Comparison of ENCODE assay signal across 8 cellular contexts in the genomic region with DNA sequence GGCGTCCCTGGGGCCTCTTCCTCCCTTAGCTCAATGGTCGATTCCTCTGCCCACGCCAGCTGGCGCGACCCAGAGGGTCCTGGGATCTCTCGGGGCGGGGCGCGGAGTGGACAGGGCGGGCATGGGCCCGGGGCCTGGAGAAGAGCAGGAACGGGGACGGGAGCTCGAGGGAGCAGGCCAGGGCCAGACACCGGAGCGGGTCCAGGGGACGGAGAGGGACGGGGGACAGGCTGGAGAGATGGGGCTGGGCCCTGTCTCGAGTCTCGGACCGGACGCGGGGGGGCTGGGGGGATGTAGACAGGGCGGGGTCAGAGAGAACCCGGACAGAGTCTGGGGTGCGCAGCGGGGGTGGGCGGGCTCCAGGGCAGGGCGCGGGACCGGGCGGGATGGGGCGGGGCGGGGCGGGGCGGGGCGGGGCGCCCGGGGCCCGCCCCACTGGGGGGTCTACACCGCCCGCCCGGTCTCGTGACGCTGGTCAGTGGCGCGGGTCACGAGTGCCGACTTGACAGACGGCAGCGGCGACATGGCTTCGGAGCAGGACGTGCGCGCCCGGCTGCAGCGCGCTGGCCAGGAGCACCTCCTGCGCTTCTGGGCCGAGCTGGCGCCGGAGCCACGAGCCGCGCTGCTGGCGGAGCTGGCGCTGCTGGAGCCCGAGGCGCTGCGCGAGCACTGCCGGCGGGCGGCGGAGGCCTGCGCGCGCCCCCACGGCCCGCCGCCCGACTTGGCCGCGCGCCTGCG. TPM values are rescaled to one million over a fixed set of nuclear protein-coding genes. Genes with fewer than 3 reads are reported as not detected.
DNase-seq lines count a peak whose midpoint lies in the region; ATAC-seq and TF ChIP-seq lines count a peak whose summit lies in the region.

A gene with protein sequence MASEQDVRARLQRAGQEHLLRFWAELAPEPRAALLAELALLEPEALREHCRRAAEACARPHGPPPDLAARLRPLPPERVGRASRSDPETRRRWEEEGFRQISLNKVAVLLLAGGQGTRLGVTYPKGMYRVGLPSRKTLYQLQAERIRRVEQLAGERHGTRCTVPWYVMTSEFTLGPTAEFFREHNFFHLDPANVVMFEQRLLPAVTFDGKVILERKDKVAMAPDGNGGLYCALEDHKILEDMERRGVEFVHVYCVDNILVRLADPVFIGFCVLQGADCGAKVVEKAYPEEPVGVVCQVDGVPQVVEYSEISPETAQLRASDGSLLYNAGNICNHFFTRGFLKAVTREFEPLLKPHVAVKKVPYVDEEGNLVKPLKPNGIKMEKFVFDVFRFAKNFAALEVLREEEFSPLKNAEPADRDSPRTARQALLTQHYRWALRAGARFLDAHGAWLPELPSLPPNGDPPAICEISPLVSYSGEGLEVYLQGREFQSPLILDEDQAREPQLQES (plus strand): TSS at position 508 of the 738 bp plus-strand sequence. CDS start 16 bp downstream, at position 524.

- H3K4me1 Mint-ChIP-seq in T-helper 1 cell treated with Interleukin-12 subunit alpha and Interleukin-12 subunit beta and Interleukin-4 antibody, amounts not matched to agents 30 μg/mL and 1 μg/mL, for 36 hours (ENCODE audit: low read depth): peaks cover 5% of the 10 kb centered on the region
- H3K4me1 Mint-ChIP-seq in MCF 10A (ENCODE audit: insufficient read depth, unreplicated experiment): no peaks in the 10 kb centered on the region

- peaks cover 5% of the 10 kb centered on the region for H3K4me1 ChIP-seq in ACC112 (ENCODE audit: control insufficient read depth, insufficient read depth, low read length, unreplicated experiment)

- peak within 1 kb of the TSS; percentile 85 for H2AFZ ChIP-seq in ACC112 (ENCODE audit: low read length, unreplicated experiment)

- H3K4me3 Mint-ChIP-seq in T-helper 1 cell treated with Interleukin-12 subunit alpha and Interleukin-12 subunit beta and Interleukin-4 antibody, amounts not matched to agents 30 μg/mL and 1 μg/mL, for 36 hours: peak within 1 kb of the TSS; percentile 72
- peak within 1 kb of the TSS; percentile 19 for H3K4me3 Mint-ChIP-seq in MCF 10A (ENCODE audit: unreplicated experiment)

- no peaks in the 10 kb centered on the region for H3K27me3 Mint-ChIP-seq in T-helper 1 cell treated with Interleukin-12 subunit alpha and Interleukin-12 subunit beta and Interleukin-4 antibody, amounts not matched to agents 30 μg/mL and 1 μg/mL, for 36 hours (ENCODE audit: low read depth)
- no peaks in the 10 kb centered on the region for H3K27me3 Mint-ChIP-seq in MCF 10A (ENCODE audit: insufficient read depth, unreplicated experiment)

- H3K9me3 Mint-ChIP-seq in T-helper 1 cell treated with Interleukin-12 subunit alpha and Interleukin-12 subunit beta and Interleukin-4 antibody, amounts not matched to agents 30 μg/mL and 1 μg/mL, for 36 hours: no peaks in the 10 kb centered on the region
- H3K9me3 Mint-ChIP-seq in MCF 10A (ENCODE audit: unreplicated experiment): no peaks in the 10 kb centered on the region

- TF ChIP-seq CTCF in MCF 10A (IDR thresholded peaks at IDR 0.05; ENCODE audit: unreplicated experiment): no peak

- peak; percentile 29 for ATAC-seq in GM18519 (IDR thresholded peaks at IDR 0.05; ENCODE audit: low FRiP score, unreplicated experiment)
- peak; percentile 62 for ATAC-seq in HG03521 (IDR thresholded peaks at IDR 0.05; ENCODE audit: unreplicated experiment)

- peaks cover 10% of the 10 kb centered on the region; the same call in 1 of the 2 replicates for H3K36me3 ChIP-seq in ACC112 (ENCODE audit: insufficient read depth, low read length)

- no peak within 1 kb of the TSS for H3K27ac Mint-ChIP-seq in T-helper 1 cell treated with Interleukin-12 subunit alpha and Interleukin-12 subunit beta and Interleukin-4 antibody, amounts not matched to agents 30 μg/mL and 1 μg/mL, for 36 hours
- no peak within 1 kb of the TSS for H3K27ac Mint-ChIP-seq in MCF 10A (ENCODE audit: low read depth, unreplicated experiment)

- H3K4me3 ChIP-seq in ACC112 (ENCODE audit: low read depth, low read length) (peak within 1 kb of the TSS; percentile 93), iPS-18c (ENCODE audit: insufficient read depth, low read depth, low read length) (peak within 1 kb of the TSS; percentile 52), skeletal muscle cell (ENCODE audit: low read depth, low read length) (peak within 1 kb of the TSS; percentile 64)

- no peak within 1 kb of the TSS for H3K27ac ChIP-seq in ACC112 (ENCODE audit: low read depth, low read length)

- DNase-seq in MCF 10A (ENCODE audit: unreplicated experiment) (no peak), skeletal muscle cell (ENCODE audit: low read depth) (no peak), NCI-H1930 (lab: John Stamatoyannopoulos, UW) (no peak)

- POLR2A ChIA-PET in MCF 10A (lab: Yijun Ruan, JAX): interaction anchor here (1.0 to 2.4 kb wide), 2 partner anchors 9 kb away, joined by 3 to 8 read pairs; partner anchors contain the start of gene MAN1B1

- intact Hi-C loops in MCF 10A (cut with micrococcal nuclease): no loop called here

- peaks cover 8% of the 10 kb centered on the region for H3K36me3 Mint-ChIP-seq in T-helper 1 cell treated with Interleukin-12 subunit alpha and Interleukin-12 subunit beta and Interleukin-4 antibody, amounts not matched to agents 30 μg/mL and 1 μg/mL, for 36 hours (ENCODE audit: low read depth)
- H3K36me3 Mint-ChIP-seq in MCF 10A (ENCODE audit: insufficient read depth, unreplicated experiment): no peaks in the 10 kb centered on the region

- no peaks in the 10 kb centered on the region for H3K9me3 ChIP-seq in iPS-18c (ENCODE audit: control insufficient read depth, insufficient read depth, low read length)

- H3K27me3 ChIP-seq in ACC112 (ENCODE audit: insufficient read depth, low read length): no peaks in the 10 kb centered on the region

- CTCF ChIA-PET in MCF 10A (lab: Yijun Ruan, JAX): interaction anchor here (1.4 to 1.6 kb wide), 2 partner anchors 9 to 48 kb away, joined by 3 to 4 read pairs; no protein-coding TSS in a partner anchor

- BruUV-seq in MCF 10A (replicated peaks; lab: Mats Ljungman, UMichigan): no TSS peak

- H3K79me2 ChIP-seq in ACC112 (ENCODE audit: control insufficient read depth, insufficient read depth, low read length, unreplicated experiment): peaks cover 18% of the 10 kb centered on the region

RNA-seq across cellular contexts. Expression of the gene that starts here (rescaled TPM):
- total RNA-seq in MCF 10A (2022): 1.0 and 3.7 TPM in 2 replicates
